ENCODE assay signal across 18 cellular contexts in genomic region chr11:7332451-7332850, GRCh38.
DNase-seq lines count a peak whose midpoint lies in the region; ATAC-seq and TF ChIP-seq lines count a peak whose summit lies in the region.
"Had no signal": no experiment of that assay in that cellular context is flagged by ENCODE, and none has a peak within 500 bp of the region (broad histone marks: within the 10 kb centered on the region; RNA-seq: fewer than 3 reads in every experiment).

No MANE protein-coding gene starts in this region.

- intact Hi-C loops in heart right ventricle (cut with DNase I) = no loop called here

- H3K27ac ChIP-seq in cardiac muscle cell (peak overlapping the region; percentile 30), heart right ventricle (no peak overlapping the region)

- 77 to 95% methylated on average over 1 of the region's 1 CpG for WGBS in heart right ventricle, 2 donors

- DNase-seq in cardiac muscle cell (ENCODE audit: low read depth in 1 of 2, low spot score in 1 of 2) (no peak), heart right ventricle (no peak), NCI-H69 (lab: John Stamatoyannopoulos, UW) (peak; percentile 78), cerebellum (ENCODE audit: low spot score) (peak; percentile 72), NCI-H2081 (lab: John Stamatoyannopoulos, UW) (no peak)
- DNase-seq: ACHN; CD4-positive, CD25-positive, alpha-beta regulatory T cell; CD8-positive, alpha-beta memory T cell; COR-L47; DMS 273 treated with DMSO at 0.1 percent for 48 hours; DMS53; DND-41; EL; HCEC 1CT; IMR-90 had no signal

- no peaks in the 10 kb centered on the region for H3K27me3 ChIP-seq in cardiac muscle cell
- peaks cover 0 to 3% (median 0%) of the 10 kb centered on the region in 7 donors for H3K27me3 ChIP-seq in heart right ventricle
- H3K27me3 ChIP-seq: BE2C had no signal

- H3K4me3 ChIP-seq in cardiac muscle cell (no peak overlapping the region), heart right ventricle (no peak overlapping the region)
- H3K4me3 ChIP-seq: GM23338 had no signal

- no peak for TF ChIP-seq CTCF in cardiac muscle cell (IDR thresholded peaks at IDR 0.05; ENCODE audit: low read depth, low read length)
- no peak for TF ChIP-seq CTCF in heart right ventricle (IDR thresholded peaks at IDR 0.05)

- ATAC-seq in heart right ventricle (no peak), HG03565 (IDR thresholded peaks at IDR 0.05; ENCODE audit: unreplicated experiment) (no peak)
- ATAC-seq: GM23338 had no signal

- H3K4me1 ChIP-seq in cardiac muscle cell (ENCODE audit: low read depth) (no peaks in the 10 kb centered on the region), heart right ventricle (peaks cover 0 to 4% (median 0%) of the 10 kb centered on the region in 9 donors)
- H3K4me1 ChIP-seq: BE2C had no signal

- H3K36me3 ChIP-seq in cardiac muscle cell = no peaks in the 10 kb centered on the region
- no peaks in the 10 kb centered on the region for H3K36me3 ChIP-seq in heart right ventricle
- H3K36me3 ChIP-seq: BE2C had no signal

- H3K9me3 ChIP-seq in cardiac muscle cell (ENCODE audit: low read depth) (no peaks in the 10 kb centered on the region), heart right ventricle (peaks cover 0 to 15% (median 0%) of the 10 kb centered on the region in 11 donors)
- H3K9me3 ChIP-seq: BE2C had no signal

Comparison
In these comparisons a context has a peak if more than half of its experiments do, and no peak if none do; other contexts are left out.
1. DNase-seq: peak in NCI-H69 (single experiment) and cerebellum (single experiment); none in cardiac muscle cell (0 of 2), heart right ventricle (0 of 2) and NCI-H2081 (0 of 2).